23 cellular contexts compared by ENCODE assay signal in the genomic region with DNA sequence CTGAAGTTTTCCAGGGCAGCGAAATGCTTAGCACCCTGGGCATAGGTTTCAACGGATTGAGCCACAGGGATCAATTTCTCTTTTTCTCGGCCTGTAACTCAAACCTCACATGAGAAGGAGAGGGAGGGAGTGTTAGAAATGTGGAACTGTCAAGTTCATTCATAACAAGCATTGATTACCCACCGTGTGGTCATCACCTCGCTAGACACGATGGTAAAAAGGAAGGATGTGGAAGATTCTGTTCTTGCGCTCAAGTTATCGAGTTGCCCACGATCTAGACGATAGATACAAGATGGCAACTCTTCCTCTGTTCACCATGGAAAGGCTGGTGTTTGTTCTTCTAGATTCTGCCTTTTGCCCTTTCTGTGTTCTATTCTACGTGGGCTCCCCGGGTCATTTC. TPM values are rescaled to one million over a fixed set of nuclear protein-coding genes. Genes with fewer than 3 reads are reported as not detected.
DNase-seq lines count a peak whose midpoint lies in the region; ATAC-seq and TF ChIP-seq lines count a peak whose summit lies in the region.
"Had no signal": no experiment of that assay in that cellular context is flagged by ENCODE, and none has a peak within 500 bp of the region (broad histone marks: within the 10 kb centered on the region; RNA-seq: fewer than 3 reads in every experiment).

No MANE protein-coding gene starts in this region.

- H3K9ac ChIP-seq in MM.1S (ENCODE audit: low read length): no peak overlapping the region
- H3K9ac ChIP-seq: GM23248, KMS-11 had no signal

- no peak overlapping the region for H3K27ac ChIP-seq in naive thymus-derived CD4-positive, alpha-beta T cell (ENCODE audit: low read depth, low read length)
- no peak overlapping the region for H3K27ac ChIP-seq in MM.1S (ENCODE audit: low read length)
- H3K27ac ChIP-seq: GM23248, HL-60, KMS-11, PC-9 had no signal

- no peak for ATAC-seq in stimulated activated naive CD8-positive, alpha-beta T cell treated with anti-CD3 and anti-CD28 coated beads, Interleukin-15, Interleukin-2, amounts not matched to agents 100 U/mL and 50 U/mL, for 24 hours
- ATAC-seq in naive thymus-derived CD4-positive, alpha-beta T cell: no peak
- ATAC-seq: HepG2 had no signal

- TF ChIP-seq CTCF in MM.1S (IDR thresholded peaks at IDR 0.05; ENCODE audit: low read length): no peak

- H3K4me2 ChIP-seq in MM.1S (ENCODE audit: low read depth, low read length): no peak overlapping the region
- H3K4me2 ChIP-seq: KMS-11, PC-9 had no signal

- H3K4me1 Mint-ChIP-seq in stimulated activated naive CD8-positive, alpha-beta T cell treated with anti-CD3 and anti-CD28 coated beads, Interleukin-15, Interleukin-2, amounts not matched to agents 100 ng/mL and 50 ng/mL, for 24 hours (ENCODE audit: low read depth): peaks cover 44% of the 10 kb centered on the region
- peaks cover 39% of the 10 kb centered on the region for H3K4me1 Mint-ChIP-seq in activated T-helper 2 cell treated with anti-CD3 and anti-CD28 coated beads, Interferon-gamma antibody, Interleukin-2, Interleukin-4, amounts not matched to agents 10 μg/mL and 5 μg/mL and 100 μg/mL, durations not matched to agents 14 hours and 24 hours and 36 hours (ENCODE audit: low read depth)
- peaks cover 31 to 58% (median 47%) of the 10 kb centered on the region in 7 donors for H3K4me1 Mint-ChIP-seq in naive thymus-derived CD4-positive, alpha-beta T cell
- peaks cover 28% of the 10 kb centered on the region for H3K4me1 Mint-ChIP-seq in T-helper 2 cell treated with Interferon-gamma antibody and Interleukin-4, amounts not matched to agents 5 μg/mL and 100 μg/mL, for 36 hours (ENCODE audit: low read depth)

- no peaks in the 10 kb centered on the region for H3K79me2 ChIP-seq in MM.1S (ENCODE audit: low read length)

- peaks cover 3% of the 10 kb centered on the region for H3K36me3 Mint-ChIP-seq in stimulated activated naive CD8-positive, alpha-beta T cell treated with anti-CD3 and anti-CD28 coated beads, Interleukin-15, Interleukin-2, amounts not matched to agents 100 ng/mL and 50 ng/mL, for 24 hours (ENCODE audit: low read depth)
- no peaks in the 10 kb centered on the region for H3K36me3 Mint-ChIP-seq in activated T-helper 2 cell treated with anti-CD3 and anti-CD28 coated beads, Interferon-gamma antibody, Interleukin-2, Interleukin-4, amounts not matched to agents 10 μg/mL and 5 μg/mL and 100 μg/mL, durations not matched to agents 14 hours and 24 hours and 36 hours (ENCODE audit: low read depth)
- H3K36me3 Mint-ChIP-seq in naive thymus-derived CD4-positive, alpha-beta T cell: peaks cover 0 to 23% (median 11%) of the 10 kb centered on the region in 5 donors
- H3K36me3 Mint-ChIP-seq in T-helper 2 cell treated with Interferon-gamma antibody and Interleukin-4, amounts not matched to agents 5 μg/mL and 100 μg/mL, for 36 hours (ENCODE audit: low read depth): peaks cover 3% of the 10 kb centered on the region

- no peak for DNase-seq in stimulated activated naive CD8-positive, alpha-beta T cell treated with anti-CD3 and anti-CD28 coated beads, Interleukin-15, Interleukin-2, amounts not matched to agents 100 U/mL and 50 U/mL, for 24 hours
- DNase-seq in activated T-helper 2 cell treated with anti-CD3 and anti-CD28 coated beads, Interferon-gamma antibody, Interleukin-2, Interleukin-4, amounts not matched to agents 10 μg/mL and 5 μg/mL and 100 μg/mL, durations not matched to agents 14 hours and 24 hours and 36 hours (ENCODE audit: low spot score): no peak
- DNase-seq in naive thymus-derived CD4-positive, alpha-beta T cell: no peak
- no peak for DNase-seq in T-helper 2 cell treated with Interferon-gamma antibody and Interleukin-4, amounts not matched to agents 5 μg/mL and 100 μg/mL, for 36 hours (ENCODE audit: low spot score)
- DNase-seq in MM.1S: no peak
- DNase-seq in medulla oblongata (ENCODE audit: extremely low spot score): no peak
- DNase-seq: CD4-positive, alpha-beta T cell; DND-41; GM23248; NCI-H1105; NCI-H146; NCI-H2029; NCI-H2227 treated with DMSO at 0.1 percent for 48 hours; NCI-H510A; PC-9; RPMI8226; SHP77 had no signal

- no peaks in the 10 kb centered on the region for H3K9me3 ChIP-seq in naive thymus-derived CD4-positive, alpha-beta T cell (ENCODE audit: control insufficient read depth in 2 of 3, low read length in 3 of 3)
- H3K9me3 ChIP-seq in MM.1S (replicated peaks; ENCODE audit: insufficient read depth, low read length): no peaks in the 10 kb centered on the region
- H3K9me3 ChIP-seq: HAP-1 had no signal

- H3K27me3 Mint-ChIP-seq in stimulated activated naive CD8-positive, alpha-beta T cell treated with anti-CD3 and anti-CD28 coated beads, Interleukin-15, Interleukin-2, amounts not matched to agents 100 ng/mL and 50 ng/mL, for 24 hours: no peaks in the 10 kb centered on the region
- H3K27me3 Mint-ChIP-seq in activated T-helper 2 cell treated with anti-CD3 and anti-CD28 coated beads, Interferon-gamma antibody, Interleukin-2, Interleukin-4, amounts not matched to agents 10 μg/mL and 5 μg/mL and 100 μg/mL, durations not matched to agents 14 hours and 24 hours and 36 hours (ENCODE audit: low read depth): no peaks in the 10 kb centered on the region
- H3K27me3 Mint-ChIP-seq in naive thymus-derived CD4-positive, alpha-beta T cell: peaks cover 0 to 5% (median 0%) of the 10 kb centered on the region in 5 donors
- H3K27me3 Mint-ChIP-seq in T-helper 2 cell treated with Interferon-gamma antibody and Interleukin-4, amounts not matched to agents 5 μg/mL and 100 μg/mL, for 36 hours (ENCODE audit: low read depth): no peaks in the 10 kb centered on the region
- H3K27me3 Mint-ChIP-seq: CD4-positive, alpha-beta T cell had no signal

- no peak overlapping the region for H2AFZ ChIP-seq in MM.1S (ENCODE audit: low read length)
- H2AFZ ChIP-seq: GM23248, PC-9 had no signal

- peaks cover 4% of the 10 kb centered on the region for H3K9me3 Mint-ChIP-seq in stimulated activated naive CD8-positive, alpha-beta T cell treated with anti-CD3 and anti-CD28 coated beads, Interleukin-15, Interleukin-2, amounts not matched to agents 100 ng/mL and 50 ng/mL, for 24 hours
- H3K9me3 Mint-ChIP-seq in activated T-helper 2 cell treated with anti-CD3 and anti-CD28 coated beads, Interferon-gamma antibody, Interleukin-2, Interleukin-4, amounts not matched to agents 10 μg/mL and 5 μg/mL and 100 μg/mL, durations not matched to agents 14 hours and 24 hours and 36 hours: no peaks in the 10 kb centered on the region
- peaks cover 0 to 8% (median 0%) of the 10 kb centered on the region in 11 donors for H3K9me3 Mint-ChIP-seq in naive thymus-derived CD4-positive, alpha-beta T cell
- no peaks in the 10 kb centered on the region for H3K9me3 Mint-ChIP-seq in T-helper 2 cell treated with Interferon-gamma antibody and Interleukin-4, amounts not matched to agents 5 μg/mL and 100 μg/mL, for 36 hours
- H3K9me3 Mint-ChIP-seq: CD4-positive, alpha-beta T cell had no signal

- no peaks in the 10 kb centered on the region for H3K36me3 ChIP-seq in naive thymus-derived CD4-positive, alpha-beta T cell (ENCODE audit: control insufficient read depth in 2 of 3, insufficient read depth in 3 of 3, low read length in 3 of 3)
- no peaks in the 10 kb centered on the region for H3K36me3 ChIP-seq in MM.1S (replicated peaks; ENCODE audit: insufficient read depth, low read length)
- H3K36me3 ChIP-seq: HAP-1 had no signal

- peaks cover 17% of the 10 kb centered on the region for H3F3A ChIP-seq in MM.1S (ENCODE audit: insufficient read depth, low read length)

- H3K4me3 ChIP-seq in naive thymus-derived CD4-positive, alpha-beta T cell (ENCODE audit: low read length): no peak overlapping the region
- H3K4me3 ChIP-seq in MM.1S (ENCODE audit: low read length): no peak overlapping the region
- H3K4me3 ChIP-seq: GM23248, HAP-1, PC-9 had no signal

- POLR2A ChIA-PET in naive thymus-derived CD4-positive, alpha-beta T cell (lab: Charles Lee): interaction anchor here (1.1 to 27.5 kb wide), 2 partner anchors 14 to 82 kb away, joined by 4 to 929 read pairs; partner anchors contain the start of gene NIPAL3

- peak overlapping the region; percentile 72 for H3K27ac Mint-ChIP-seq in stimulated activated naive CD8-positive, alpha-beta T cell treated with anti-CD3 and anti-CD28 coated beads, Interleukin-15, Interleukin-2, amounts not matched to agents 100 ng/mL and 50 ng/mL, for 24 hours
- peak overlapping the region; percentile 70 for H3K27ac Mint-ChIP-seq in activated T-helper 2 cell treated with anti-CD3 and anti-CD28 coated beads, Interferon-gamma antibody, Interleukin-2, Interleukin-4, amounts not matched to agents 10 μg/mL and 5 μg/mL and 100 μg/mL, durations not matched to agents 14 hours and 24 hours and 36 hours
- peak overlapping the region in 5 of 9 donors; percentile 44 to 85 (median 68) for H3K27ac Mint-ChIP-seq in naive thymus-derived CD4-positive, alpha-beta T cell
- H3K27ac Mint-ChIP-seq in T-helper 2 cell treated with Interferon-gamma antibody and Interleukin-4, amounts not matched to agents 5 μg/mL and 100 μg/mL, for 36 hours: no peak overlapping the region

- intact Hi-C loops in activated T-helper 2 cell treated with anti-CD3 and anti-CD28 coated beads, Interferon-gamma antibody, Interleukin-2, Interleukin-4, amounts not matched to agents 10 μg/mL and 5 μg/mL and 100 μg/mL, durations not matched to agents 14 hours and 24 hours and 36 hours (cut with micrococcal nuclease): no loop called here
- intact Hi-C loops in naive thymus-derived CD4-positive, alpha-beta T cell (cut with micrococcal nuclease): no loop called here

- no peaks in the 10 kb centered on the region for H3K27me3 ChIP-seq in naive thymus-derived CD4-positive, alpha-beta T cell (ENCODE audit: control insufficient read depth in 2 of 2, insufficient read depth in 2 of 2, low read length in 2 of 2)
- no peaks in the 10 kb centered on the region for H3K27me3 ChIP-seq in MM.1S (replicated peaks; ENCODE audit: insufficient read depth, low read length)

- H3K4me3 Mint-ChIP-seq in stimulated activated naive CD8-positive, alpha-beta T cell treated with anti-CD3 and anti-CD28 coated beads, Interleukin-15, Interleukin-2, amounts not matched to agents 100 ng/mL and 50 ng/mL, for 24 hours: peak overlapping the region; percentile 39
- H3K4me3 Mint-ChIP-seq in activated T-helper 2 cell treated with anti-CD3 and anti-CD28 coated beads, Interferon-gamma antibody, Interleukin-2, Interleukin-4, amounts not matched to agents 10 μg/mL and 5 μg/mL and 100 μg/mL, durations not matched to agents 14 hours and 24 hours and 36 hours (ENCODE audit: low read depth): no peak overlapping the region
- H3K4me3 Mint-ChIP-seq in naive thymus-derived CD4-positive, alpha-beta T cell: no peak overlapping the region
- no peak overlapping the region for H3K4me3 Mint-ChIP-seq in T-helper 2 cell treated with Interferon-gamma antibody and Interleukin-4, amounts not matched to agents 5 μg/mL and 100 μg/mL, for 36 hours

- CTCF ChIA-PET in naive thymus-derived CD4-positive, alpha-beta T cell (lab: Charles Lee): interaction anchor here (4.8 kb wide), 1 partner anchor 11 kb away, joined by 38 read pairs; no protein-coding TSS in a partner anchor

- no peaks in the 10 kb centered on the region for H4K20me1 ChIP-seq in MM.1S (ENCODE audit: insufficient read depth, low read length)

- H3K4me1 ChIP-seq in naive thymus-derived CD4-positive, alpha-beta T cell (ENCODE audit: control insufficient read depth in 2 of 2, insufficient read depth in 2 of 2, low read length in 2 of 2): peaks cover 23 to 27% of the 10 kb centered on the region in 2 donors
- H3K4me1 ChIP-seq in MM.1S (ENCODE audit: low read length): peaks cover 13% of the 10 kb centered on the region

- no peaks in the 10 kb centered on the region for H3K9me2 ChIP-seq in MM.1S (replicated peaks; ENCODE audit: insufficient read depth, low read length)

RNA-seq across cellular contexts. Expression of gene RCAN3, which starts 4.0 kb away (rescaled TPM):
- 31.9 and 33.8 TPM in 2 replicates for total RNA-seq in activated T-helper 2 cell treated with anti-CD3 and anti-CD28 coated beads, Interferon-gamma antibody, Interleukin-2, Interleukin-4, amounts not matched to agents 10 μg/mL and 5 μg/mL and 100 μg/mL, durations not matched to agents 14 hours and 24 hours and 36 hours
- 100 to 1,000 TPM in 4 of 5 experiments, 10 to 100 TPM in 1; 68.5 to 247 (median 183) TPM for total RNA-seq in naive thymus-derived CD4-positive, alpha-beta T cell
- polyA plus RNA-seq in naive thymus-derived CD4-positive, alpha-beta T cell: 100 to 1,000 TPM; 171 to 179 TPM

RNA-seq across cellular contexts. Expression of gene NCMAP, which starts 57.3 kb away (rescaled TPM):
- total RNA-seq in activated T-helper 2 cell treated with anti-CD3 and anti-CD28 coated beads, Interferon-gamma antibody, Interleukin-2, Interleukin-4, amounts not matched to agents 10 μg/mL and 5 μg/mL and 100 μg/mL, durations not matched to agents 14 hours and 24 hours and 36 hours: not detected in 2 replicates
- total RNA-seq in naive thymus-derived CD4-positive, alpha-beta T cell: under 1 TPM in 1 of 5 experiments, not detected in 4; 0.13 TPM
- polyA plus RNA-seq in naive thymus-derived CD4-positive, alpha-beta T cell: under 1 TPM; 0.10 to 0.12 TPM
- total RNA-seq: CD4-positive, alpha-beta T cell; GM23248 had no signal
- polyA plus RNA-seq: BJ, GM23248 had no signal
